Comparison of ENCODE assay signal across 8 cellular contexts in the genomic region with DNA sequence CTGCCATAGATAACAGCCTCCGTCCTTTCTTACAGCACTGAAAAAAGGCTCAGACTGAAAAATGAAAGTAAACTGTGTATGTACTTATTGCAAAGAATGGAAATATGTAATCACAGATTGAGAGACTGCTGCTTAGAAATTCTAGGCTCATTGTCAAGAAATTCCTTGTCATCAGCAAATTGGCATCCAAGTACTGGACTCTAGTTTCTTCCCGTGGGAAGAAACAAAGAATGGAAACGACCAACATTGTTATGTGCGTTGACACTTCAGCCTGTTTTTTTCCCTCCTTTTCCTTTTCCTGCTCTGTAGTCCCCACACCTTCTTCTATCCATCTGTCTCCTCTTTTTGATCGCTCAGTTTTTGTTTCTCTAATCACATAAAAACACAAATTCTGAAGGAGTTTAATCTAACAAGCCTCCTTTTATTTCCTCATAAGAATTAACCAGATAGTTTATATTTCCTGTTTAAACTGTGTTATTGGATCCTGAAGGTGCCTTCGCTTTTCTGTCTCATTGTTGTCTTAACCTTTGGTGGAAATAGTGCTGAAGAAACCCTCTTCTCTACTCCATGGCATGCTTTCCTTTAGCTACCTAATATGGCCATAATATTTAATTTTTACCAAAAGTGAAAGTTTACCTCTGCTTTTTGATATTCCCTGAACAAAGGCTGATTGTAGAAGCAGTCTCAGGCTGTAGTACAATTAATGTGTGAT. TPM values are rescaled to one million over a fixed set of nuclear protein-coding genes. Genes with fewer than 3 reads are reported as not detected.
DNase-seq lines count a peak whose midpoint lies in the region; ATAC-seq and TF ChIP-seq lines count a peak whose summit lies in the region.

No MANE protein-coding gene starts in this region.

- intact Hi-C loops in Right ventricle myocardium superior (cut with DNase I): no loop called here
- intact Hi-C loops in cardiac septum (cut with DNase I): no loop called here

- no peak overlapping the region for H3K27ac ChIP-seq in Karpas-422 (ENCODE audit: low read length)
- no peak overlapping the region for H3K27ac ChIP-seq in RWPE1

- no peaks in the 10 kb centered on the region for H3K36me3 ChIP-seq in Karpas-422 (ENCODE audit: insufficient read depth, low read length)

- no peak for TF ChIP-seq CTCF in choroid plexus epithelial cell (conservative IDR thresholded peaks at IDR 0.05; ENCODE audit: low read depth, low read length)
- no peak for TF ChIP-seq CTCF in RWPE1 (conservative IDR thresholded peaks at IDR 0.05; ENCODE audit: low read depth)

- H3K79me2 ChIP-seq in Karpas-422 (ENCODE audit: low read length): no peaks in the 10 kb centered on the region

- H3K4me3 ChIP-seq in Karpas-422 (ENCODE audit: low read length) (peak overlapping the region; percentile 11; the same call in 1 of the 2 replicates), choroid plexus epithelial cell (ENCODE audit: low read depth, low read length) (peak overlapping the region; percentile 53)

- 0 out of 2 replicates have a peak, but pooled peaks cover 3% of the 10 kb centered on the region for H3K4me1 ChIP-seq in Karpas-422 (ENCODE audit: low read length)

- peaks cover 3% of the 10 kb centered on the region for H3K9me3 Mint-ChIP-seq in natural killer cell treated with Interleukin-12 subunit alpha and Interleukin-12 subunit beta and Interleukin-15 and Interleukin-18, amount 100 ng/mL, for 72 hours

- POLR2A ChIA-PET in RWPE1 (lab: Yijun Ruan, JAX; ENCODE audit: low non-redundant PET): no interaction called here

- no peaks in the 10 kb centered on the region for H3K9me2 ChIP-seq in Karpas-422 (replicated peaks; ENCODE audit: insufficient read depth, low read length)

- H3K27ac Mint-ChIP-seq in natural killer cell treated with Interleukin-12 subunit alpha and Interleukin-12 subunit beta and Interleukin-15 and Interleukin-18, amount 100 ng/mL, for 72 hours: peak overlapping the region; percentile 83 to 91

- H3K4me2 ChIP-seq in Karpas-422 (ENCODE audit: low read depth, low read length, poor library complexity, severe bottlenecking): peak overlapping the region; percentile 32

- H3K4me1 Mint-ChIP-seq in natural killer cell treated with Interleukin-12 subunit alpha and Interleukin-12 subunit beta and Interleukin-15 and Interleukin-18, amount 100 ng/mL, for 72 hours (ENCODE audit: low read depth in 2 of 2): peaks cover 38 to 48% of the 10 kb centered on the region in 2 donors

- no peaks in the 10 kb centered on the region for H4K20me1 ChIP-seq in Karpas-422 (ENCODE audit: insufficient read depth, low read depth, low read length)

- peak overlapping the region; percentile 3; the same call in 1 of the 2 replicates for H2AFZ ChIP-seq in Karpas-422 (ENCODE audit: low read length)

- peaks cover 8% of the 10 kb centered on the region for H3K36me3 Mint-ChIP-seq in natural killer cell treated with Interleukin-12 subunit alpha and Interleukin-12 subunit beta and Interleukin-15 and Interleukin-18, amount 100 ng/mL, for 72 hours

- H3K9me3 ChIP-seq in Karpas-422 (ENCODE audit: low read length): no peaks in the 10 kb centered on the region

- no peak overlapping the region for H3K9ac ChIP-seq in Karpas-422 (ENCODE audit: low read length)

- H3K4me3 Mint-ChIP-seq in natural killer cell treated with Interleukin-12 subunit alpha and Interleukin-12 subunit beta and Interleukin-15 and Interleukin-18, amount 100 ng/mL, for 72 hours: peak overlapping the region; percentile 94

- 0 out of 2 replicates have a peak, but pooled peaks cover 3% of the 10 kb centered on the region for H3K27me3 ChIP-seq in Karpas-422 (ENCODE audit: low read length)

- no peak for DNase-seq in Right ventricle myocardium superior
- DNase-seq in cardiac septum (ENCODE audit: low spot score): no peak
- DNase-seq in Karpas-422: no peak
- peak; percentile 86 for DNase-seq in choroid plexus epithelial cell (ENCODE audit: low read depth)
- no peak for DNase-seq in natural killer cell treated with Interleukin-12 subunit alpha and Interleukin-12 subunit beta and Interleukin-15 and Interleukin-18, amount 100 ng/mL, for 72 hours (ENCODE audit: low spot score)
- no peak for DNase-seq in ureter (ENCODE audit: low spot score)
- no peak for DNase-seq in RWPE1 (ENCODE audit: low spot score)
- no peak for DNase-seq in DMS 273 treated with DMSO at 0.1 percent for 48 hours (lab: John Stamatoyannopoulos, UW)

- peak; percentile 64 for ATAC-seq in Right ventricle myocardium superior (ENCODE audit: poor library complexity)
- peak; percentile 71 to 77 for ATAC-seq in natural killer cell treated with Interleukin-12 subunit alpha and Interleukin-12 subunit beta and Interleukin-15 and Interleukin-18, amount 100 ng/mL, for 72 hours

- H3K27me3 Mint-ChIP-seq in natural killer cell treated with Interleukin-12 subunit alpha and Interleukin-12 subunit beta and Interleukin-15 and Interleukin-18, amount 100 ng/mL, for 72 hours: no peaks in the 10 kb centered on the region

- CTCF ChIA-PET in RWPE1 (lab: Yijun Ruan, JAX): interaction anchor here (0.6 kb wide), 1 partner anchor 1309 kb away, joined by 3 read pairs; no protein-coding TSS in a partner anchor

RNA-seq across cellular contexts. Expression of a gene that starts 20.0 kb away (rescaled TPM):
- 0.27 TPM for total RNA-seq in Right ventricle myocardium superior
- total RNA-seq in cardiac septum: 0.35 TPM
- total RNA-seq in Karpas-422 (2014; rRNA removed; shearing (Covaris generic); ENCODE audit: low replicate concordance): not detected in 2 replicates
- not detected for total RNA-seq in natural killer cell treated with Interleukin-12 subunit alpha and Interleukin-12 subunit beta and Interleukin-15 and Interleukin-18, amount 100 ng/mL, for 72 hours
- total RNA-seq in ureter: 1.4 TPM

RNA-seq across cellular contexts. Expression of a gene that starts 50.1 kb away (rescaled TPM):
- total RNA-seq in Right ventricle myocardium superior (13.7 TPM), cardiac septum (17.1 TPM), ureter (70.6 TPM)
- 23.4 and 44.7 TPM in 2 replicates for total RNA-seq in Karpas-422 (2014; rRNA removed; shearing (Covaris generic); ENCODE audit: low replicate concordance)
- total RNA-seq in natural killer cell treated with Interleukin-12 subunit alpha and Interleukin-12 subunit beta and Interleukin-15 and Interleukin-18, amount 100 ng/mL, for 72 hours: 100 to 1,000 TPM; 118 to 211 TPM
